In genomic region chr10:132139526-132139925, GRCh38 we compare ENCODE assay signal across 8 cellular contexts.
"Had no signal": no experiment of that assay in that cellular context is flagged by ENCODE, and none has a peak within 500 bp of the region (broad histone marks: within the 10 kb centered on the region; RNA-seq: fewer than 3 reads in every experiment).

No MANE protein-coding gene starts in this region.

- H3K27ac ChIP-seq: body of pancreas, epithelial cell of prostate, thoracic aorta had no signal

- H3K27me3 ChIP-seq: body of pancreas had no signal

- H3K36me3 ChIP-seq: thoracic aorta had no signal

- H3K4me3 ChIP-seq: body of pancreas, thoracic aorta had no signal

- H3K4me1 ChIP-seq: body of pancreas had no signal

- H3K9me3 ChIP-seq: body of pancreas, thoracic aorta had no signal

- ATAC-seq: activated T-helper 17 cell treated with anti-CD3 and anti-CD28 coated beads, Interleukin-2, amount 50 U/mL, for 72 hours; body of pancreas; stimulated activated effector memory CD8-positive, alpha-beta T cell treated with anti-CD3 and anti-CD28 coated beads, Interleukin-12 subunit alpha, Interleukin-12 subunit beta, amount 100 ng/mL, for 72 hours had no signal

- DNase-seq: activated CD4-positive, alpha-beta T cell treated with anti-CD3 and anti-CD28 coated beads, Interleukin-2, amount 50 U/mL, for 48 hours; amniotic stem cell; foreskin melanocyte had no signal
